ENCODE assay signal across 8 cellular contexts in genomic region chr3:133926736-133927542, GRCh38. TPM values are rescaled to one million over a fixed set of nuclear protein-coding genes. Genes with fewer than 3 reads are reported as not detected.
DNase-seq lines count a peak whose midpoint lies in the region; ATAC-seq lines count a peak whose summit lies in the region.

No MANE protein-coding gene starts in this region.

- H3K4me3 ChIP-seq in duodenal mucosa (ENCODE audit: low read depth in 1 of 2, low read length in 2 of 2), result peak overlapping the region; percentile 58 to 60
- peak overlapping the region; percentile 43 for H3K4me3 ChIP-seq in naive thymus-derived CD4-positive, alpha-beta T cell (ENCODE audit: low read length)

- POLR2A ChIA-PET in naive thymus-derived CD4-positive, alpha-beta T cell (lab: Charles Lee), result no interaction called here

- peaks cover 4 to 14% (median 5%) of the 10 kb centered on the region in 7 donors for H3K4me1 Mint-ChIP-seq in naive thymus-derived CD4-positive, alpha-beta T cell

- DNase-seq in NCI-H345 (lab: John Stamatoyannopoulos, UW) (peak; percentile 17), NCI-H345 treated with DMSO at 0.1 percent for 48 hours (lab: John Stamatoyannopoulos, UW; ENCODE audit: unreplicated experiment) (no peak), HuH-7 (ENCODE audit: low spot score) (peak; percentile 67), NCI-H1694 treated with DMSO at 0.1 percent for 48 hours (lab: John Stamatoyannopoulos, UW) (no peak)
- DNase-seq in naive thymus-derived CD4-positive, alpha-beta T cell, result no peak
- no peak for DNase-seq in stimulated activated CD4-positive, alpha-beta T cell treated with anti-CD3 and anti-CD28 coated beads, Interleukin-2, amount 100 ng/mL, for 24 hours

- H3K9me3 Mint-ChIP-seq in naive thymus-derived CD4-positive, alpha-beta T cell, result no peaks in the 10 kb centered on the region

- peaks cover 0 to 8% of the 10 kb centered on the region in 2 donors for H3K27me3 ChIP-seq in duodenal mucosa (ENCODE audit: control insufficient read depth in 1 of 2, insufficient read depth in 2 of 2, low read length in 2 of 2)
- H3K27me3 ChIP-seq in naive thymus-derived CD4-positive, alpha-beta T cell (ENCODE audit: control insufficient read depth in 2 of 2, insufficient read depth in 2 of 2, low read length in 2 of 2), result peaks cover 0 to 3% of the 10 kb centered on the region in 2 donors

- peak overlapping the region in 1 of 2 donors; percentile 38 for H3K9ac ChIP-seq in duodenal mucosa (ENCODE audit: low read depth in 1 of 2, low read length in 2 of 2)

- H3K4me1 ChIP-seq in duodenal mucosa (ENCODE audit: control insufficient read depth in 1 of 2, insufficient read depth in 2 of 2, low read length in 2 of 2), result peaks cover 5 to 7% of the 10 kb centered on the region in 2 donors
- peaks cover 0 to 4% of the 10 kb centered on the region in 2 donors for H3K4me1 ChIP-seq in naive thymus-derived CD4-positive, alpha-beta T cell (ENCODE audit: control insufficient read depth in 2 of 2, insufficient read depth in 2 of 2, low read length in 2 of 2)

- H3K27me3 Mint-ChIP-seq in naive thymus-derived CD4-positive, alpha-beta T cell, result peaks cover 5 to 26% (median 10%) of the 10 kb centered on the region in 5 donors

- no peaks in the 10 kb centered on the region for H3K36me3 ChIP-seq in duodenal mucosa (ENCODE audit: control insufficient read depth in 1 of 2, insufficient read depth in 2 of 2, low read length in 2 of 2)
- H3K36me3 ChIP-seq in naive thymus-derived CD4-positive, alpha-beta T cell (ENCODE audit: control insufficient read depth in 2 of 3, insufficient read depth in 3 of 3, low read length in 3 of 3), result no peaks in the 10 kb centered on the region

- intact Hi-C loops in naive thymus-derived CD4-positive, alpha-beta T cell (cut with micrococcal nuclease), result loop anchor here (1.0 to 10.0 kb wide), 11 partner anchors 108 to 1201 kb away; partner anchors contain the start of genes ANAPC13 (in 2 of the 2), CEP63 (in 2 of the 2) and CDV3 (in 1 of the 2)

- no peak for ATAC-seq in naive thymus-derived CD4-positive, alpha-beta T cell
- no peak for ATAC-seq in HG03025 (IDR thresholded peaks at IDR 0.05; ENCODE audit: low FRiP score, unreplicated experiment)

- CTCF ChIA-PET in naive thymus-derived CD4-positive, alpha-beta T cell (lab: Charles Lee), result interaction anchor here (1.4 kb wide), 1 partner anchor 107 kb away, joined by 3 read pairs; no protein-coding TSS in a partner anchor

- no peaks in the 10 kb centered on the region for H3K36me3 Mint-ChIP-seq in naive thymus-derived CD4-positive, alpha-beta T cell

- peak overlapping the region in 1 of 9 donors; percentile 20 for H3K27ac Mint-ChIP-seq in naive thymus-derived CD4-positive, alpha-beta T cell

- no peaks in the 10 kb centered on the region for H3K9me3 ChIP-seq in duodenal mucosa (ENCODE audit: control insufficient read depth in 1 of 2, low read length in 2 of 2)
- no peaks in the 10 kb centered on the region for H3K9me3 ChIP-seq in naive thymus-derived CD4-positive, alpha-beta T cell (ENCODE audit: control insufficient read depth in 2 of 3, low read length in 3 of 3)

- H3K27ac ChIP-seq in duodenal mucosa (ENCODE audit: low read depth, low read length), result no peak overlapping the region
- peak overlapping the region; percentile 43 for H3K27ac ChIP-seq in naive thymus-derived CD4-positive, alpha-beta T cell (ENCODE audit: low read depth, low read length)

- H3K4me3 Mint-ChIP-seq in naive thymus-derived CD4-positive, alpha-beta T cell, result peak overlapping the region; percentile 50 to 83 (median 74)

RNA-seq across cellular contexts. Expression of gene RAB6B, which starts 31.3 kb away (rescaled TPM):
- total RNA-seq in naive thymus-derived CD4-positive, alpha-beta T cell, result 1 to 10 TPM in 1 of 5 experiments, under 1 TPM in 1, not detected in 3; 0.17 to 1.2 TPM
- under 1 TPM; 0.14 to 0.26 TPM for polyA plus RNA-seq in naive thymus-derived CD4-positive, alpha-beta T cell

Comparison
In these comparisons a context has a peak if more than half of its experiments do, and no peak if none do; other contexts are left out.
1. DNase-seq: peak in NCI-H345 (single experiment) and HuH-7 (single experiment); none in NCI-H345 treated with DMSO at 0.1 percent for 48 hours (single experiment), naive thymus-derived CD4-positive, alpha-beta T cell (0 of 9), NCI-H1694 treated with DMSO at 0.1 percent for 48 hours (single experiment) and stimulated activated CD4-positive, alpha-beta T cell treated with anti-CD3 and anti-CD28 coated beads, Interleukin-2, amount 100 ng/mL, for 24 hours (0 of 2).